In genomic region chr12:49825971-49826421, GRCh38 we compare ENCODE assay signal across 10 cellular contexts. TPM values are rescaled to one million over a fixed set of nuclear protein-coding genes. Genes with fewer than 3 reads are reported as not detected.
DNase-seq lines count a peak whose midpoint lies in the region; ATAC-seq and TF ChIP-seq lines count a peak whose summit lies in the region.
"Had no signal": no experiment of that assay in that cellular context is flagged by ENCODE, and none has a peak within 500 bp of the region (broad histone marks: within the 10 kb centered on the region; RNA-seq: fewer than 3 reads in every experiment).

No MANE protein-coding gene starts in this region.

- peak overlapping the region; percentile 84 to 98 (median 90) for H3K4me3 Mint-ChIP-seq in CD4-positive, CD25-positive, alpha-beta regulatory T cell

- H3K4me2 ChIP-seq in fibroblast of lung (ENCODE audit: extremely low read depth, insufficient read depth, low read length): peak overlapping the region; percentile 99

- H3K27me3 Mint-ChIP-seq in CD4-positive, CD25-positive, alpha-beta regulatory T cell: peaks cover 15% of the 10 kb centered on the region

- H3K9me3 ChIP-seq in CD4-positive, CD25-positive, alpha-beta regulatory T cell (ENCODE audit: control insufficient read depth in 2 of 2, low read length in 2 of 2): no peaks in the 10 kb centered on the region
- H3K9me3 ChIP-seq in SJCRH30 (replicated peaks) (no peaks in the 10 kb centered on the region), fibroblast of lung (ENCODE audit: control insufficient read depth, insufficient read depth, low read depth, low read length) (no peaks in the 10 kb centered on the region)
- H3K9me3 ChIP-seq: MG63 had no signal

- no peak for TF ChIP-seq CTCF in fibroblast of lung (conservative IDR thresholded peaks at IDR 0.05 in 1 of 2, IDR thresholded peaks at IDR 0.05 in 1 of 2; ENCODE audit: low read depth in 1 of 2, low read length in 2 of 2)

- H3K79me2 ChIP-seq in fibroblast of lung (ENCODE audit: control insufficient read depth, insufficient read depth, low read length): peaks cover 50% of the 10 kb centered on the region

- peaks cover 0 to 2% (median 0%) of the 10 kb centered on the region in 7 donors for H3K9me3 Mint-ChIP-seq in CD4-positive, CD25-positive, alpha-beta regulatory T cell

- H3K27me3 ChIP-seq in CD4-positive, CD25-positive, alpha-beta regulatory T cell (ENCODE audit: control insufficient read depth, insufficient read depth, low read length): no peaks in the 10 kb centered on the region
- no peaks in the 10 kb centered on the region for H3K27me3 ChIP-seq in SJCRH30
- no peaks in the 10 kb centered on the region for H3K27me3 ChIP-seq in fibroblast of lung (ENCODE audit: control insufficient read depth, insufficient read depth, low read length)
- H3K27me3 ChIP-seq: MG63 had no signal

- H3K36me3 Mint-ChIP-seq in CD4-positive, CD25-positive, alpha-beta regulatory T cell: peaks cover 5% of the 10 kb centered on the region

- DNase-seq in CD4-positive, CD25-positive, alpha-beta regulatory T cell: no peak
- DNase-seq in SJCRH30 (peak; percentile 98), fibroblast of lung (ENCODE audit: low read depth in 2 of 2) (peak in 1 of 2 donors; percentile 60), posterior vena cava (ENCODE audit: low spot score) (peak; percentile 85), KG1 (lab: John Stamatoyannopoulos, UW) (no peak), midbrain (lab: John Stamatoyannopoulos, UW) (no peak)
- DNase-seq: MG63, NCI-H446 treated with DMSO at 0.1 percent for 48 hours had no signal

- H3K4me3 ChIP-seq in CD4-positive, CD25-positive, alpha-beta regulatory T cell (ENCODE audit: low read depth, low read length): no peak overlapping the region
- peak overlapping the region; percentile 82 for H3K4me3 ChIP-seq in SJCRH30
- H3K4me3 ChIP-seq in fibroblast of lung (replicated peaks in 1 of 4; ENCODE audit: control extremely low read depth in 1 of 4, insufficient read depth in 1 of 4, low read depth in 3 of 4, low read length in 4 of 4): peak overlapping the region in 2 of 4 experiments; percentile 78 to 93
- H3K4me3 ChIP-seq: MG63 had no signal

- H2AFZ ChIP-seq in fibroblast of lung (ENCODE audit: low read length): no peak overlapping the region

- H3K27ac ChIP-seq in CD4-positive, CD25-positive, alpha-beta regulatory T cell (ENCODE audit: insufficient read depth, low read length, poor library complexity, severe bottlenecking): no peak overlapping the region
- peak overlapping the region; percentile 92 for H3K27ac ChIP-seq in SJCRH30
- peak overlapping the region; percentile 79 for H3K27ac ChIP-seq in fibroblast of lung (ENCODE audit: insufficient read depth, low read length)

- ATAC-seq in CD4-positive, CD25-positive, alpha-beta regulatory T cell (ENCODE audit: low read depth in 2 of 2): no peak
- ATAC-seq in HG02938 (IDR thresholded peaks at IDR 0.05; ENCODE audit: unreplicated experiment) (no peak), GM21515 (IDR thresholded peaks at IDR 0.05; ENCODE audit: unreplicated experiment) (no peak)

- intact Hi-C loops in posterior vena cava (cut with DNase I): no loop called here

- peaks cover 10 to 57% (median 35%) of the 10 kb centered on the region in 4 donors for H3K4me1 Mint-ChIP-seq in CD4-positive, CD25-positive, alpha-beta regulatory T cell

- peak overlapping the region in 1 of 3 donors; percentile 84 for H3K27ac Mint-ChIP-seq in CD4-positive, CD25-positive, alpha-beta regulatory T cell

- no peaks in the 10 kb centered on the region for H3K36me3 ChIP-seq in CD4-positive, CD25-positive, alpha-beta regulatory T cell (ENCODE audit: control insufficient read depth, insufficient read depth, low read length)
- H3K36me3 ChIP-seq in SJCRH30 (peaks cover 33% of the 10 kb centered on the region), fibroblast of lung (ENCODE audit: control insufficient read depth, insufficient read depth, low read length) (peaks cover 2% of the 10 kb centered on the region)
- H3K36me3 ChIP-seq: MG63 had no signal

- no peaks in the 10 kb centered on the region for H4K20me1 ChIP-seq in fibroblast of lung (ENCODE audit: control insufficient read depth, extremely low read depth, insufficient read depth, low read length)

- H3K4me1 ChIP-seq in CD4-positive, CD25-positive, alpha-beta regulatory T cell (ENCODE audit: control insufficient read depth, insufficient read depth, low read length, poor library complexity, severe bottlenecking): peaks cover 29% of the 10 kb centered on the region
- H3K4me1 ChIP-seq in SJCRH30 (peaks cover 24% of the 10 kb centered on the region), fibroblast of lung (ENCODE audit: control insufficient read depth, extremely low read depth, insufficient read depth, low read length) (peaks cover 32% of the 10 kb centered on the region)

- H3K9ac ChIP-seq in fibroblast of lung (ENCODE audit: insufficient read depth, low read length): peak overlapping the region; percentile 36

RNA-seq across cellular contexts. Expression of gene NCKAP5L, which starts 2.2 kb away (rescaled TPM):
- total RNA-seq in CD4-positive, CD25-positive, alpha-beta regulatory T cell: 7.8 TPM
- under 1 TPM; 0.18 to 0.91 (median 0.56) TPM for polyA plus RNA-seq in CD4-positive, CD25-positive, alpha-beta regulatory T cell
- 80.1 and 80.7 TPM in 2 replicates for total RNA-seq in SJCRH30 (2014; rRNA removed; shearing (Covaris generic))
- total RNA-seq in fibroblast of lung (11.6 and 14.2 TPM in 2 replicates), posterior vena cava (10 to 100 TPM; 16.2 to 22.4 TPM)
- 3.9 TPM in 2 replicates for polyA plus RNA-seq in fibroblast of lung
- 9.8 and 10.5 TPM in 2 replicates for polyA plus RNA-seq in fibroblast of lung (2012)
- polyA minus RNA-seq in fibroblast of lung (ENCODE audit: low replicate concordance): 15.0 and 23.4 TPM in 2 replicates

RNA-seq across cellular contexts. Expression of gene BCDIN3D, which starts 16.9 kb away (rescaled TPM):
- total RNA-seq in CD4-positive, CD25-positive, alpha-beta regulatory T cell: 4.6 TPM
- polyA plus RNA-seq in CD4-positive, CD25-positive, alpha-beta regulatory T cell: 1 to 10 TPM; 7.3 to 9.8 (median 8.7) TPM
- 4.7 and 5.3 TPM in 2 replicates for total RNA-seq in SJCRH30 (2014; rRNA removed; shearing (Covaris generic))
- total RNA-seq in fibroblast of lung (4.5 and 7.2 TPM in 2 replicates), posterior vena cava (1 to 10 TPM; 2.5 to 4.0 TPM)
- 2.5 and 3.2 TPM in 2 replicates for polyA plus RNA-seq in fibroblast of lung
- 1.8 and 2.1 TPM in 2 replicates for polyA plus RNA-seq in fibroblast of lung (2012)
- 0.47 and 1.4 TPM in 2 replicates for polyA minus RNA-seq in fibroblast of lung (ENCODE audit: low replicate concordance)

Comparison
In these comparisons a context has a peak if more than half of its experiments do, and no peak if none do; other contexts are left out.
1. DNase-seq: peak in SJCRH30 (2 of 2) and posterior vena cava (single experiment); none in CD4-positive, CD25-positive, alpha-beta regulatory T cell (0 of 3), KG1 (single experiment) and midbrain (single experiment).